Comparison of ENCODE assay signal across 8 cellular contexts in the genomic region with DNA sequence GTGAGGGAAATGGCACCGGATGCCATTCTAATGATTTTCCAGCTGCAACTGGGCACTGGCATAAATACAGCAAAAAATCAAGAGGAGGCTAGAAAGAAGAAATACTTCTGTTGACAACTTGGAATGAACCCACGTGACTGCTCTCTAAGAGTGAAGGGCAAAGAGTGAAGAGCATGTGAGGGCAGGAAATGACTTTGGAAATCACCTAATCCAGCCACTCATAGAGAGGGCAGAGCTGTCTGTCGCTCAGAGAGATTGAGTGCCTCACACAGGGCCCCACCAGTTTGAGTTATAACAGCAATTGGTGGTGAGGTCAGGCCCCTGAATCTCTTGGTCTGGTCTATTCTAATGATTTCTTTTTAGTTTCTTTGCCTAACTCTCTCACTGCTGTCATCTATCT. TPM values are rescaled to one million over a fixed set of nuclear protein-coding genes. Genes with fewer than 3 reads are reported as not detected.
A peak's percentile ranks its signal among the peaks of the same experiment; 100 is the strongest.
DNase-seq lines count a peak whose midpoint lies in the region; ATAC-seq, FAIRE-seq and TF ChIP-seq lines count a peak whose summit lies in the region.

No MANE protein-coding gene starts in this region.

- H3K27me3 Mint-ChIP-seq in activated T-helper 1 cell treated with anti-CD3 and anti-CD28 coated beads, Interleukin-12 subunit alpha, Interleukin-12 subunit beta, Interleukin-2, Interleukin-4 antibody, amounts not matched to agents 30 ng/mL and 10 ng/mL and 1 ng/mL, durations not matched to agents 14 hours and 24 hours and 36 hours (ENCODE audit: insufficient read depth) = no peaks in the 10 kb centered on the region
- no peaks in the 10 kb centered on the region for H3K27me3 Mint-ChIP-seq in naive thymus-derived CD8-positive, alpha-beta T cell

- H3K4me1 Mint-ChIP-seq in activated T-helper 1 cell treated with anti-CD3 and anti-CD28 coated beads, Interleukin-12 subunit alpha, Interleukin-12 subunit beta, Interleukin-2, Interleukin-4 antibody, amounts not matched to agents 30 ng/mL and 10 ng/mL and 1 ng/mL, durations not matched to agents 14 hours and 24 hours and 36 hours (ENCODE audit: low read depth) = peaks cover 63% of the 10 kb centered on the region
- H3K4me1 Mint-ChIP-seq in naive thymus-derived CD8-positive, alpha-beta T cell = peaks cover 22 to 57% (median 37%) of the 10 kb centered on the region in 4 donors

- no peak for TF ChIP-seq POLR2A in GM12891 (IDR thresholded peaks at IDR 0.05; ENCODE audit: low read depth, low read length)

- no peak overlapping the region for H3K4me3 Mint-ChIP-seq in activated T-helper 1 cell treated with anti-CD3 and anti-CD28 coated beads, Interleukin-12 subunit alpha, Interleukin-12 subunit beta, Interleukin-2, Interleukin-4 antibody, amounts not matched to agents 30 ng/mL and 10 ng/mL and 1 ng/mL, durations not matched to agents 14 hours and 24 hours and 36 hours
- peak overlapping the region in 1 of 10 donors; percentile 19 for H3K4me3 Mint-ChIP-seq in naive thymus-derived CD8-positive, alpha-beta T cell

- H3K27ac Mint-ChIP-seq in activated T-helper 1 cell treated with anti-CD3 and anti-CD28 coated beads, Interleukin-12 subunit alpha, Interleukin-12 subunit beta, Interleukin-2, Interleukin-4 antibody, amounts not matched to agents 30 ng/mL and 10 ng/mL and 1 ng/mL, durations not matched to agents 14 hours and 24 hours and 36 hours = peak overlapping the region; percentile 47
- peak overlapping the region in 8 of 10 donors; percentile 6 to 79 (median 52) for H3K27ac Mint-ChIP-seq in naive thymus-derived CD8-positive, alpha-beta T cell

- ATAC-seq in HG03378 (IDR thresholded peaks at IDR 0.05; ENCODE audit: unreplicated experiment) = peak; percentile 50
- no peak for ATAC-seq in naive thymus-derived CD8-positive, alpha-beta T cell
- ATAC-seq in HG03159 (IDR thresholded peaks at IDR 0.05; ENCODE audit: unreplicated experiment) = no peak

- POLR2A ChIA-PET in naive thymus-derived CD8-positive, alpha-beta T cell (lab: Charles Lee) = interaction anchor here (0.6 kb wide), 1 partner anchor 9 kb away, joined by 3 read pairs; no protein-coding TSS in a partner anchor

- H3K36me3 Mint-ChIP-seq in activated T-helper 1 cell treated with anti-CD3 and anti-CD28 coated beads, Interleukin-12 subunit alpha, Interleukin-12 subunit beta, Interleukin-2, Interleukin-4 antibody, amounts not matched to agents 30 ng/mL and 10 ng/mL and 1 ng/mL, durations not matched to agents 14 hours and 24 hours and 36 hours (ENCODE audit: low read depth) = peaks cover 27% of the 10 kb centered on the region
- peaks cover 0 to 2% (median 0%) of the 10 kb centered on the region in 3 donors for H3K36me3 Mint-ChIP-seq in naive thymus-derived CD8-positive, alpha-beta T cell

- intact Hi-C loops in activated T-helper 1 cell treated with anti-CD3 and anti-CD28 coated beads, Interleukin-12 subunit alpha, Interleukin-12 subunit beta, Interleukin-2, Interleukin-4 antibody, amounts not matched to agents 30 ng/mL and 10 ng/mL and 1 ng/mL, durations not matched to agents 14 hours and 24 hours and 36 hours (cut with micrococcal nuclease) = loop anchor here (1.0 kb wide), 2 partner anchors 22 to 82 kb away; no protein-coding TSS in a partner anchor

- DNase-seq in GM12891 (ENCODE audit: insufficient read length, low spot score) (no peak), DMS 273 treated with DMSO at 0.1 percent for 48 hours (lab: John Stamatoyannopoulos, UW) (no peak), NCI-H748 (lab: John Stamatoyannopoulos, UW; ENCODE audit: unreplicated experiment) (no peak), NCI-H1105 (lab: John Stamatoyannopoulos, UW) (no peak)
- DNase-seq in activated T-helper 1 cell treated with anti-CD3 and anti-CD28 coated beads, Interleukin-12 subunit alpha, Interleukin-12 subunit beta, Interleukin-2, Interleukin-4 antibody, amounts not matched to agents 30 ng/mL and 10 ng/mL and 1 ng/mL, durations not matched to agents 14 hours and 24 hours and 36 hours (ENCODE audit: low spot score) = peak; percentile 51
- peak in 2 of 10 donors; percentile 18 to 32 for DNase-seq in naive thymus-derived CD8-positive, alpha-beta T cell

- H3K9me3 Mint-ChIP-seq in activated T-helper 1 cell treated with anti-CD3 and anti-CD28 coated beads, Interleukin-12 subunit alpha, Interleukin-12 subunit beta, Interleukin-2, Interleukin-4 antibody, amounts not matched to agents 30 ng/mL and 10 ng/mL and 1 ng/mL, durations not matched to agents 14 hours and 24 hours and 36 hours = no peaks in the 10 kb centered on the region
- H3K9me3 Mint-ChIP-seq in naive thymus-derived CD8-positive, alpha-beta T cell = no peaks in the 10 kb centered on the region

- peak; percentile 38 for FAIRE-seq in GM12891 (lab: Jason Lieb, UNC)

TF ChIP-seq in GM12891, 5 proteins besides CTCF, POLR2A, EP300 and RAD21:
- no peak for TF ChIP-seq POU2F2 (IDR thresholded peaks at IDR 0.05; ENCODE audit: low read depth, low read length)
- no peak for TF ChIP-seq TAF1 (IDR thresholded peaks at IDR 0.05; ENCODE audit: low read depth, low read length)
- no peak for TF ChIP-seq SPI1 (IDR thresholded peaks at IDR 0.05; ENCODE audit: low read depth, low read length)
- no peak for TF ChIP-seq POLR2AphosphoS5 (IDR thresholded peaks at IDR 0.05; ENCODE audit: low read depth, low read length)
- no peak for TF ChIP-seq PAX5 (IDR thresholded peaks at IDR 0.05; ENCODE audit: insufficient read depth, low read length, severe bottlenecking)
TF ChIP-seq in GM12891: peak in this region for 0.

RNA-seq across cellular contexts. Expression of a gene that starts 3.9 kb away (rescaled TPM):
- polyA plus RNA-seq in GM12891 (2012; ENCODE audit: low read depth, missing spikeins) = 31.6 TPM
- total RNA-seq in activated T-helper 1 cell treated with anti-CD3 and anti-CD28 coated beads, Interleukin-12 subunit alpha, Interleukin-12 subunit beta, Interleukin-2, Interleukin-4 antibody, amounts not matched to agents 30 ng/mL and 10 ng/mL and 1 ng/mL, durations not matched to agents 14 hours and 24 hours and 36 hours = 53.2 and 62.1 TPM in 2 replicates
- total RNA-seq in naive thymus-derived CD8-positive, alpha-beta T cell = 10 to 100 TPM; 32.4 to 34.7 TPM
- polyA plus RNA-seq in naive thymus-derived CD8-positive, alpha-beta T cell = 10 to 100 TPM; 14.7 to 20.2 (median 17.3) TPM
